Comparison of ENCODE assay signal across 8 cellular contexts in genomic region chr1:20184997-20185833, GRCh38. TPM values are rescaled to one million over a fixed set of nuclear protein-coding genes. Genes with fewer than 3 reads are reported as not detected.
DNase-seq lines count a peak whose midpoint lies in the region; ATAC-seq lines count a peak whose summit lies in the region.

No MANE protein-coding gene starts in this region.

- ATAC-seq in GM18520 (IDR thresholded peaks at IDR 0.05; ENCODE audit: unreplicated experiment), result no peak

- DNase-seq in GF-D8 (lab: John Stamatoyannopoulos, UW) (peak; percentile 3), mucosa of gallbladder (ENCODE audit: low spot score) (no peak), putamen (ENCODE audit: low spot score) (no peak), NCI-H1105 treated with DMSO at 0.1 percent for 48 hours (lab: John Stamatoyannopoulos, UW) (no peak)
- DNase-seq in activated CD4-positive, CD25-positive, alpha-beta regulatory T cell treated with anti-CD3 and anti-CD28 coated beads, Interleukin-2, amount 50 U/mL, for 72 hours, result peak; percentile 52
- peak; percentile 23 for DNase-seq in effector CD4-positive, alpha-beta T cell
- DNase-seq in stimulated activated CD4-positive, alpha-beta T cell treated with anti-CD3 and anti-CD28 coated beads, Interleukin-12 subunit alpha, Interleukin-12 subunit beta, amount 100 ng/mL, for 48 hours (ENCODE audit: low read depth in 2 of 3, low spot score in 1 of 3), result peak; percentile 52 to 54 (median 54)

RNA-seq across cellular contexts. Expression of gene UBXN10, which starts 0.7 kb away (rescaled TPM):
- 2.3 TPM for total RNA-seq in mucosa of gallbladder

RNA-seq across cellular contexts. Expression of gene PLA2G2C, which starts 1.1 kb away (rescaled TPM):
- not detected for total RNA-seq in mucosa of gallbladder

RNA-seq across cellular contexts. Expression of gene PLA2G2F, which starts 46.1 kb away (rescaled TPM):
- 0.92 TPM for total RNA-seq in mucosa of gallbladder

Comparison
In these comparisons a context has a peak if more than half of its experiments do, and no peak if none do; other contexts are left out.
1. DNase-seq: peak in GF-D8 (single experiment), activated CD4-positive, CD25-positive, alpha-beta regulatory T cell treated with anti-CD3 and anti-CD28 coated beads, Interleukin-2, amount 50 U/mL, for 72 hours (single experiment), effector CD4-positive, alpha-beta T cell (single experiment) and stimulated activated CD4-positive, alpha-beta T cell treated with anti-CD3 and anti-CD28 coated beads, Interleukin-12 subunit alpha, Interleukin-12 subunit beta, amount 100 ng/mL, for 48 hours (3 of 3); none in mucosa of gallbladder (single experiment), putamen (single experiment) and NCI-H1105 treated with DMSO at 0.1 percent for 48 hours (single experiment).